21 cellular contexts compared by ENCODE assay signal in the genomic region with DNA sequence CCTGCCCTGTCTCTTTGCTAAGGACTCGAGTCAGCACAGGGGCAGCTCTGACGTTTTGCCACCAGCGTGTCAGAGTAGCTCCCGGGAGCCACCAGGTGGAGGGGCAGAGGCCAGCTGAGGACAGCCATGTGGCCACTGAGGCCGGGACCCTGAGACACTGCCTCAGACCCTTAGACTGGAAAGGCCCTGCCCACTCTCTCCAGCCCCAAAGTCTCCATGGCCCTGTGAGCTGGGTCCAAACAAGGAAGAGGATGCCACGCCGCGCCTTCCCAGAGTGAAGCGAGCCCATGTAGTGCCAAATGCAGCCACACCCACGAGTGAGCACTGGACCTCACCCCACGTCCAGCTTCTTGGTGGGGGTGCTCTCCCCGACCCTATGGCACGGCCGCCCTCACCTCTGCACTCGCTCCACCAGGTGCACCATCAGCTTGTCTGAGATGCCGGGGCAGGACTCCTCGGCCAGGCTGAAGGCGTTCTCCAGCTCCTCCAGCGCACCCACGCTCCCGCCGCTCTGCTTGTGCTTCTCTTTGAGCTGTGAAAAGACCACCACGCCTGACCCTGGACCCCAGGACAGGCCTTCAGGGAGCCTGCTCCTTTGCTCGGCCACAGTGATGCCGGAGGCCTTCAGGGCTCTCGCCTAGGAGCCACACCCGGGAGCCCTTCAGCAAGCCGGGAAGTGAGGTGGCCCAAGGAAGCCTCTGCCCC.
"Had no signal": no experiment of that assay in that cellular context is flagged by ENCODE, and none has a peak within 500 bp of the region (broad histone marks: within the 10 kb centered on the region; RNA-seq: fewer than 3 reads in every experiment).

No MANE protein-coding gene starts in this region.

- H3K9me3 ChIP-seq: colonic mucosa, heart left ventricle, mucosa of descending colon, psoas muscle, sigmoid colon, stomach, thoracic aorta had no signal

- DNase-seq: cerebellar nuclear complex; dermis blood vessel endothelial cell; heart left ventricle; hypothalamus; kidney glomerular epithelial cell; natural killer cell; psoas muscle; retina; sigmoid colon; stimulated activated CD4-positive, alpha-beta T cell treated with anti-CD3 and anti-CD28 coated beads, Interleukin-12 subunit alpha, Interleukin-12 subunit beta, amount 100 ng/mL, for 4 hours; stimulated activated naive CD4-positive, alpha-beta T cell; substantia nigra; trophoblast cell had no signal

- H3K4me3 ChIP-seq: colonic mucosa, heart left ventricle, mucosa of descending colon, psoas muscle, sigmoid colon, skin epidermis, stomach, thoracic aorta had no signal

- H3K27me3 ChIP-seq: colonic mucosa, heart left ventricle, sigmoid colon, stomach had no signal

- FAIRE-seq: frontal cortex, islet of Langerhans, urothelium cell line had no signal

- H3K4me1 ChIP-seq: colonic mucosa, heart left ventricle, sigmoid colon had no signal

- ATAC-seq: natural killer cell, psoas muscle had no signal

- H3K27ac ChIP-seq: colonic mucosa, heart left ventricle, psoas muscle, sigmoid colon, stomach, thoracic aorta had no signal
